8 cellular contexts compared by ENCODE assay signal in the genomic region with DNA sequence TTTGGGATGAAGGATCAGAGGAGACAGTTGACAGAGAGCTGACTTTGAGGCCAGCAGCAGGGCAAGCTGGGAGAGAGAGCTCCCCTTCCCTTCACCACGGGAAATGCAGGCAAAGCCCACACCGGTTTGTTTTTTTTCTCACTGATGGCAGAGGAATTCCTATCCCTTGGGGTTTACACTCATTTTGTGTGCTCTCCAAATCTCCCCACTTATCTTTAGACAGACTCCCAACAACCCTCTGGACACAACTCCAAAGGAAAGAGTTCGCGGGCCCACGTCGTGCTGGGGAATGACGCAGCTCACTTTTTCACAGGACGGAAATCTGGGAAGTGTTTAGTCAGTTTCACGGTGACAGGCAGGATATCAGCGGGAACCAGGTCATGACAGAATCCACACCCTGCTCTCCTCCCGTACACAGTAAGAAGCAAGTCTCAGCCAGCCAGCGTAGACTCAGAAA.
DNase-seq lines count a peak whose midpoint lies in the region; ATAC-seq and TF ChIP-seq lines count a peak whose summit lies in the region.

No MANE protein-coding gene starts in this region.

- DNase-seq in breast epithelium (ENCODE audit: low spot score in 2 of 2) (no peak), kidney tubule cell (ENCODE audit: low spot score) (peak; percentile 49), NCI-H187 (lab: John Stamatoyannopoulos, UW) (no peak), T-cell (no peak)
- DNase-seq in stimulated activated naive B cell treated with anti-CD40 and anti-IgM and Interleukin-4, amounts not matched to agents 10 μg/mL and 1 μg/mL and 100 μg/mL, for 72 hours = no peak
- DNase-seq in activated T-cell treated with anti-CD3 and anti-CD28 coated beads, Interleukin-2, amount 50 U/mL, for 24 hours = no peak

- H3K4me1 Mint-ChIP-seq in stimulated activated naive B cell treated with anti-CD40 and anti-IgM and Interleukin-4, amounts not matched to agents 10 μg/mL and 1 μg/mL and 100 μg/mL, for 72 hours = peaks cover 0 to 4% of the 10 kb centered on the region in 2 donors
- peaks cover 8 to 11% (median 9%) of the 10 kb centered on the region in 3 donors for H3K4me1 Mint-ChIP-seq in T-cell
- H3K4me1 Mint-ChIP-seq in activated T-cell treated with anti-CD3 and anti-CD28 coated beads, Interleukin-2, amount 50 U/mL, for 24 hours (ENCODE audit: low read depth) = peaks cover 8% of the 10 kb centered on the region

- H3K36me3 ChIP-seq in HEK293 (ENCODE audit: control insufficient read depth in 2 of 2, insufficient read depth in 1 of 2, low read length in 2 of 2) (no peaks in the 10 kb centered on the region), breast epithelium (no peaks in the 10 kb centered on the region)

- CTCF ChIA-PET in HEK293 (lab: Yijun Ruan, JAX) (interaction anchor here (0.6 to 3.9 kb wide), 20 partner anchors 9 to 1431 kb away, joined by 3 to 21 read pairs (median 3); a partner anchor contains a TSS), T-cell (lab: Charles Lee) (interaction anchor here in 1 of 2 donors (0.7 kb wide), 1 partner anchor 11 kb away, joined by 3 read pairs; no protein-coding TSS in a partner anchor)

- POLR2A ChIA-PET in HEK293 (lab: Yijun Ruan, JAX) = interaction anchor here (1.3 kb wide), 1 partner anchor 9 kb away, joined by 3 read pairs; no protein-coding TSS in a partner anchor
- POLR2A ChIA-PET in T-cell (lab: Charles Lee) = no interaction called here

- TF ChIP-seq CTCF in HEK293 (tag by site-specific recombination; IDR thresholded peaks at IDR 0.05) (peak; percentile 21; the same call in 1 of the 2 replicates), breast epithelium (IDR thresholded peaks at IDR 0.05) (peak in 1 of 3 donors; percentile 42)

- no peak overlapping the region for H3K4me3 Mint-ChIP-seq in stimulated activated naive B cell treated with anti-CD40 and anti-IgM and Interleukin-4, amounts not matched to agents 10 μg/mL and 1 μg/mL and 100 μg/mL, for 72 hours
- no peak overlapping the region for H3K4me3 Mint-ChIP-seq in T-cell
- no peak overlapping the region for H3K4me3 Mint-ChIP-seq in activated T-cell treated with anti-CD3 and anti-CD28 coated beads, Interleukin-2, amount 50 U/mL, for 24 hours

- no peak for ATAC-seq in stimulated activated naive B cell treated with anti-CD40 and anti-IgM and Interleukin-4, amounts not matched to agents 10 μg/mL and 1 μg/mL and 100 μg/mL, for 72 hours (replicated peaks)
- ATAC-seq in GM18907 (IDR thresholded peaks at IDR 0.05; ENCODE audit: unreplicated experiment) (no peak), T-cell (replicated peaks in 1 of 4) (no peak)

- no peak overlapping the region for H3K4me3 ChIP-seq in HEK293 (ENCODE audit: low read depth, low read length)
- H3K4me3 ChIP-seq in breast epithelium = peak overlapping the region; percentile 10 to 53 (median 21)

- H3K27ac Mint-ChIP-seq in stimulated activated naive B cell treated with anti-CD40 and anti-IgM and Interleukin-4, amounts not matched to agents 10 μg/mL and 1 μg/mL and 100 μg/mL, for 72 hours = peak overlapping the region; percentile 27
- peak overlapping the region in 1 of 2 donors; percentile 34 for H3K27ac Mint-ChIP-seq in T-cell
- H3K27ac Mint-ChIP-seq in activated T-cell treated with anti-CD3 and anti-CD28 coated beads, Interleukin-2, amount 50 U/mL, for 24 hours = no peak overlapping the region

- no peaks in the 10 kb centered on the region for H3K36me3 Mint-ChIP-seq in stimulated activated naive B cell treated with anti-CD40 and anti-IgM and Interleukin-4, amounts not matched to agents 10 μg/mL and 1 μg/mL and 100 μg/mL, for 72 hours
- no peaks in the 10 kb centered on the region for H3K36me3 Mint-ChIP-seq in T-cell
- no peaks in the 10 kb centered on the region for H3K36me3 Mint-ChIP-seq in activated T-cell treated with anti-CD3 and anti-CD28 coated beads, Interleukin-2, amount 50 U/mL, for 24 hours (ENCODE audit: low read depth)

- H3K27me3 Mint-ChIP-seq in stimulated activated naive B cell treated with anti-CD40 and anti-IgM and Interleukin-4, amounts not matched to agents 10 μg/mL and 1 μg/mL and 100 μg/mL, for 72 hours = peaks cover 28 to 33% of the 10 kb centered on the region in 2 donors
- peaks cover 35 to 36% of the 10 kb centered on the region in 2 donors for H3K27me3 Mint-ChIP-seq in T-cell
- peaks cover 43% of the 10 kb centered on the region for H3K27me3 Mint-ChIP-seq in activated T-cell treated with anti-CD3 and anti-CD28 coated beads, Interleukin-2, amount 50 U/mL, for 24 hours

- H3K9me3 ChIP-seq in HEK293 (ENCODE audit: control insufficient read depth, insufficient read depth, low read depth, low read length) (no peaks in the 10 kb centered on the region), breast epithelium (no peaks in the 10 kb centered on the region)

- peaks cover 7% of the 10 kb centered on the region for H3K4me1 ChIP-seq in HEK293 (ENCODE audit: control insufficient read depth, insufficient read depth, low read length)
- H3K4me1 ChIP-seq in breast epithelium = no peaks in the 10 kb centered on the region

- TF ChIP-seq POLR2A in breast epithelium (IDR thresholded peaks at IDR 0.05) = no peak

- no peaks in the 10 kb centered on the region for H3K27me3 ChIP-seq in breast epithelium

- no peaks in the 10 kb centered on the region for H3K9me3 Mint-ChIP-seq in stimulated activated naive B cell treated with anti-CD40 and anti-IgM and Interleukin-4, amounts not matched to agents 10 μg/mL and 1 μg/mL and 100 μg/mL, for 72 hours
- H3K9me3 Mint-ChIP-seq in T-cell = no peaks in the 10 kb centered on the region
- H3K9me3 Mint-ChIP-seq in activated T-cell treated with anti-CD3 and anti-CD28 coated beads, Interleukin-2, amount 50 U/mL, for 24 hours = no peaks in the 10 kb centered on the region

- H3K27ac ChIP-seq in HEK293 (ENCODE audit: extremely low read depth, low read depth, low read length) (peak overlapping the region; percentile 50), breast epithelium (peak overlapping the region; percentile 15 to 77)

- intact Hi-C loops in breast epithelium (cut with DNase I; ENCODE audit: low total_unique reads) = no loop called here

TF ChIP-seq in HEK293, 187 proteins besides CTCF, POLR2A, EP300 and RAD21 (continues in another document):
- no peak for TF ChIP-seq ZBTB48 (tag by site-specific recombination; IDR thresholded peaks at IDR 0.05)
- TF ChIP-seq MZF1 (tag by site-specific recombination; IDR thresholded peaks at IDR 0.05; ENCODE audit: borderline replicate concordance) = peak; percentile 21; the same call in 1 of the 2 replicates
- TF ChIP-seq, protein P1, sequence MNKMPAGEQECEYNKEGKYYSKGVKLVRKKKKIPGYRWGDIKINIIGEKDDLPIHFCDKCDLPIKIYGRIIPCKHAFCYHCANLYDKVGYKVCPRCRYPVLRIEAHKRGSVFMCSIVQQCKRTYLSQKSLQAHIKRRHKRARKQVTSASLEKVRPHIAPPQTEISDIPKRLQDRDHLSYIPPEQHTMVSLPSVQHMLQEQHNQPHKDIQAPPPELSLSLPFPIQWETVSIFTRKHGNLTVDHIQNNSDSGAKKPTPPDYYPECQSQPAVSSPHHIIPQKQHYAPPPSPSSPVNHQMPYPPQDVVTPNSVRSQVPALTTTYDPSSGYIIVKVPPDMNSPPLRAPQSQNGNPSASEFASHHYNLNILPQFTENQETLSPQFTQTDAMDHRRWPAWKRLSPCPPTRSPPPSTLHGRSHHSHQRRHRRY (tag by site-specific recombination; IDR thresholded peaks at IDR 0.05) = no peak
- no peak for TF ChIP-seq ZNF501 (tag by site-specific recombination; IDR thresholded peaks at IDR 0.05)
- no peak for TF ChIP-seq ZSCAN23 (tag by site-specific recombination; IDR thresholded peaks at IDR 0.05)
- TF ChIP-seq, protein P2, sequence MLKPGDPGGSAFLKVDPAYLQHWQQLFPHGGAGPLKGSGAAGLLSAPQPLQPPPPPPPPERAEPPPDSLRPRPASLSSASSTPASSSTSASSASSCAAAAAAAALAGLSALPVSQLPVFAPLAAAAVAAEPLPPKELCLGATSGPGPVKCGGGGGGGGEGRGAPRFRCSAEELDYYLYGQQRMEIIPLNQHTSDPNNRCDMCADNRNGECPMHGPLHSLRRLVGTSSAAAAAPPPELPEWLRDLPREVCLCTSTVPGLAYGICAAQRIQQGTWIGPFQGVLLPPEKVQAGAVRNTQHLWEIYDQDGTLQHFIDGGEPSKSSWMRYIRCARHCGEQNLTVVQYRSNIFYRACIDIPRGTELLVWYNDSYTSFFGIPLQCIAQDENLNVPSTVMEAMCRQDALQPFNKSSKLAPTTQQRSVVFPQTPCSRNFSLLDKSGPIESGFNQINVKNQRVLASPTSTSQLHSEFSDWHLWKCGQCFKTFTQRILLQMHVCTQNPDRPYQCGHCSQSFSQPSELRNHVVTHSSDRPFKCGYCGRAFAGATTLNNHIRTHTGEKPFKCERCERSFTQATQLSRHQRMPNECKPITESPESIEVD (tag by site-specific recombination; IDR thresholded peaks at IDR 0.05) = no peak
- no peak for TF ChIP-seq ZNF610 (tag by site-specific recombination; IDR thresholded peaks at IDR 0.05; ENCODE audit: borderline replicate concordance)
- no peak for TF ChIP-seq REPIN1 (tag by site-specific recombination; IDR thresholded peaks at IDR 0.05; ENCODE audit: low read depth)
- TF ChIP-seq, protein P3, sequence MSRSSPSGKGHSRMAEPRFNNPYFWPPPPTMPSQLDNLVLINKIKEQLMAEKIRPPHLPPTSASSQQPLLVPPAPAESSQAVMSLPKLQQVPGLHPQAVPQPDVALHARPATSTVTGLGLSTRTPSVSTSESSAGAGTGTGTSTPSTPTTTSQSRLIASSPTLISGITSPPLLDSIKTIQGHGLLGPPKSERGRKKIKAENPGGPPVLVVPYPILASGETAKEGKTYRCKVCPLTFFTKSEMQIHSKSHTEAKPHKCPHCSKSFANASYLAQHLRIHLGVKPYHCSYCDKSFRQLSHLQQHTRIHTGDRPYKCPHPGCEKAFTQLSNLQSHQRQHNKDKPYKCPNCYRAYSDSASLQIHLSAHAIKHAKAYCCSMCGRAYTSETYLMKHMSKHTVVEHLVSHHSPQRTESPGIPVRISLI (tag by site-specific recombination; IDR thresholded peaks at IDR 0.05) = peak; percentile 84
- no peak for TF ChIP-seq ZNF350 (tag by site-specific recombination; IDR thresholded peaks at IDR 0.05)
- no peak for TF ChIP-seq OSR2 (tag by site-specific recombination; IDR thresholded peaks at IDR 0.05)
- peak; percentile 65 for TF ChIP-seq ZBTB17 (tag by site-specific recombination; IDR thresholded peaks at IDR 0.05)
- TF ChIP-seq ZNF341 (tag by site-specific recombination; IDR thresholded peaks at IDR 0.05; ENCODE audit: low read depth) = no peak
- no peak for TF ChIP-seq ZBTB8A (tag by site-specific recombination; IDR thresholded peaks at IDR 0.05)
